1 cellular context compared by ENCODE assay signal in genomic region chr2:152718047-152718908, GRCh38.
TF ChIP-seq lines count a peak whose summit lies in the region.

Gene ARL6IP6, plus strand, starts transcription at chr2:152718620. Its CDS starts 5 bp downstream, at chr2:152718625.

TF ChIP-seq in GM23338, 12 proteins besides CTCF, POLR2A, EP300 and RAD21 (continued from another document):
- TF ChIP-seq ZNF462 (CRISPR knock-in tag; IDR thresholded peaks at IDR 0.05), result no peak
